ENCODE assay signal across 1 cellular context in genomic region chr10:133292919-133293809, GRCh38.
TF ChIP-seq lines count a peak whose summit lies in the region.

No MANE protein-coding gene starts in this region.

TF ChIP-seq in IMR-90, 13 proteins besides CTCF, POLR2A, EP300 and RAD21 (continued from another document):
- TF ChIP-seq BHLHE40 (IDR thresholded peaks at IDR 0.05; ENCODE audit: low read depth, low read length) (no peak; the same call in 1 of the 2 replicates), MAZ (IDR thresholded peaks at IDR 0.05; ENCODE audit: borderline replicate concordance, low read depth, low read length) (0 out of 2 replicates have a peak, but pooled peaks have one; percentile 11), SMC3 (IDR thresholded peaks at IDR 0.05; ENCODE audit: low read depth, low read length) (no peak), MXI1 (IDR thresholded peaks at IDR 0.05; ENCODE audit: borderline replicate concordance, low read depth, low read length) (no peak)
TF ChIP-seq in IMR-90: peak in this region for 2.
